8 cellular contexts compared by ENCODE assay signal in genomic region chr15:90266485-90266884, GRCh38. TPM values are rescaled to one million over a fixed set of nuclear protein-coding genes. Genes with fewer than 3 reads are reported as not detected.
DNase-seq lines count a peak whose midpoint lies in the region; ATAC-seq and TF ChIP-seq lines count a peak whose summit lies in the region.

No MANE protein-coding gene starts in this region.

- peak; percentile 7 for DNase-seq in activated T-helper 9 cell treated with anti-CD3 and anti-CD28 coated beads, Interleukin-2, amount 50 U/mL, for 16 hours (ENCODE audit: low read depth)
- DNase-seq in iPS DF 6.9 (ENCODE audit: low read depth, low spot score) (no peak), spleen (peak; percentile 63), pons (ENCODE audit: low spot score) (no peak), AG20443 (ENCODE audit: low spot score) (no peak)

- H3K27me3 ChIP-seq in HUES6 (ENCODE audit: control insufficient read depth, insufficient read depth, low read length) (no peaks in the 10 kb centered on the region), iPS DF 6.9 (ENCODE audit: control insufficient read depth, insufficient read depth, low read length) (no peaks in the 10 kb centered on the region), spleen (replicated peaks in 1 of 7) (no peaks in the 10 kb centered on the region)

- H3K36me3 ChIP-seq in HUES6 (ENCODE audit: control insufficient read depth, insufficient read depth, low read length) (peaks cover 36% of the 10 kb centered on the region), iPS DF 6.9 (ENCODE audit: control insufficient read depth, insufficient read depth, low read length) (peaks cover 9% of the 10 kb centered on the region; the same call in 1 of the 2 replicates), spleen (peaks cover 0 to 46% (median 20%) of the 10 kb centered on the region in 6 donors)

- no peak for ATAC-seq in GM21381 (IDR thresholded peaks at IDR 0.05; ENCODE audit: unreplicated experiment)

- H3K4me3 ChIP-seq in HUES6 (ENCODE audit: low read depth, low read length) (peak overlapping the region; percentile 91), iPS DF 6.9 (ENCODE audit: low read length) (peak overlapping the region; percentile 91; the same call in 1 of the 2 replicates), spleen (peak overlapping the region; percentile 56 to 93 (median 84))

- no CpG with 5 or more reads among the region's 15 CpGs for WGBS in iPS DF 6.9 (ENCODE audit: insufficient coverage, insufficient read length)
- WGBS in spleen, 5 donors = 12 to 27% (median 20%) methylated on average over 15 of the region's 15 CpGs

- H3K9ac ChIP-seq in HUES6 (ENCODE audit: low read length) = peak overlapping the region; percentile 79

- no peaks in the 10 kb centered on the region for H3K9me3 ChIP-seq in HUES6 (ENCODE audit: control insufficient read depth, insufficient read depth, low read depth, low read length)
- no peaks in the 10 kb centered on the region for H3K9me3 ChIP-seq in iPS DF 6.9 (ENCODE audit: control insufficient read depth, insufficient read depth, low read length)
- H3K9me3 ChIP-seq in spleen = no peaks in the 10 kb centered on the region

- intact Hi-C loops in spleen (cut with DNase I; ENCODE audit: low total_unique reads) = no loop called here

- peaks cover 10% of the 10 kb centered on the region for H3K4me1 ChIP-seq in HUES6 (ENCODE audit: control insufficient read depth, insufficient read depth, low read length)
- H3K4me1 ChIP-seq in iPS DF 6.9 (ENCODE audit: control insufficient read depth, insufficient read depth, low read length) = no peaks in the 10 kb centered on the region
- H3K4me1 ChIP-seq in spleen = peaks cover 45 to 72% (median 60%) of the 10 kb centered on the region in 6 donors

- TF ChIP-seq CTCF in 22Rv1 (IDR thresholded peaks at IDR 0.05) (no peak), spleen (IDR thresholded peaks at IDR 0.05 in 8 of 11, conservative IDR thresholded peaks at IDR 0.05 in 3 of 11) (no peak)

- TF ChIP-seq POLR2A in spleen (IDR thresholded peaks at IDR 0.05) = no peak

- H3K27ac ChIP-seq in 22Rv1 = peak overlapping the region; percentile 90
- H3K27ac ChIP-seq in HUES6 (ENCODE audit: low read depth, low read length) = no peak overlapping the region
- no peak overlapping the region for H3K27ac ChIP-seq in iPS DF 6.9 (ENCODE audit: low read length)
- peak overlapping the region; percentile 91 to 99 (median 98) for H3K27ac ChIP-seq in spleen

RNA-seq across cellular contexts. Expression of gene NGRN, which starts 1.0 kb away (rescaled TPM):
- 10 to 100 TPM; 45.3 to 52.6 (median 46.8) TPM for total RNA-seq in spleen
- polyA plus RNA-seq in spleen = 10 to 100 TPM; 27.2 to 53.2 (median 38.0) TPM

RNA-seq across cellular contexts. Expression of gene TTLL13, which starts 17.1 kb away (rescaled TPM):
- 1 to 10 TPM in 1 of 7 donors, under 1 TPM in 3, not detected in 3; 0.14 to 1.8 (median 0.35) TPM for total RNA-seq in spleen
- under 1 TPM; 0.03 to 0.17 (median 0.10) TPM for polyA plus RNA-seq in spleen

RNA-seq across cellular contexts. Expression of gene GDPGP1, which starts 32.5 kb away (rescaled TPM):
- total RNA-seq in spleen = 10 to 100 TPM in 3 of 7 donors, 1 to 10 TPM in 4; 7.3 to 13.4 (median 9.9) TPM
- polyA plus RNA-seq in spleen = 1 to 10 TPM; 1.9 to 4.3 (median 3.2) TPM

RNA-seq across cellular contexts. Expression of gene CIB1, which starts 32.7 kb away (rescaled TPM):
- 10 to 100 TPM; 31.7 to 83.2 (median 77.3) TPM for total RNA-seq in spleen
- polyA plus RNA-seq in spleen = 100 to 1,000 TPM; 166 to 247 (median 212) TPM

Comparison
In these comparisons a context has a peak if more than half of its experiments do, and no peak if none do; other contexts are left out.
1. H3K27ac ChIP-seq: peak in 22Rv1 (single experiment) and spleen (8 of 8); none in HUES6 (single experiment) and iPS DF 6.9 (single experiment).
2. DNase-seq: peak in activated T-helper 9 cell treated with anti-CD3 and anti-CD28 coated beads, Interleukin-2, amount 50 U/mL, for 16 hours (single experiment) and spleen (single experiment); none in iPS DF 6.9 (single experiment), pons (single experiment) and AG20443 (single experiment).
3. Peak in every context shown above with its lines, with median percentiles within 50 percentile points of each other: H3K4me3 ChIP-seq.